Comparison of ENCODE assay signal across 1 cellular context in the genomic region with DNA sequence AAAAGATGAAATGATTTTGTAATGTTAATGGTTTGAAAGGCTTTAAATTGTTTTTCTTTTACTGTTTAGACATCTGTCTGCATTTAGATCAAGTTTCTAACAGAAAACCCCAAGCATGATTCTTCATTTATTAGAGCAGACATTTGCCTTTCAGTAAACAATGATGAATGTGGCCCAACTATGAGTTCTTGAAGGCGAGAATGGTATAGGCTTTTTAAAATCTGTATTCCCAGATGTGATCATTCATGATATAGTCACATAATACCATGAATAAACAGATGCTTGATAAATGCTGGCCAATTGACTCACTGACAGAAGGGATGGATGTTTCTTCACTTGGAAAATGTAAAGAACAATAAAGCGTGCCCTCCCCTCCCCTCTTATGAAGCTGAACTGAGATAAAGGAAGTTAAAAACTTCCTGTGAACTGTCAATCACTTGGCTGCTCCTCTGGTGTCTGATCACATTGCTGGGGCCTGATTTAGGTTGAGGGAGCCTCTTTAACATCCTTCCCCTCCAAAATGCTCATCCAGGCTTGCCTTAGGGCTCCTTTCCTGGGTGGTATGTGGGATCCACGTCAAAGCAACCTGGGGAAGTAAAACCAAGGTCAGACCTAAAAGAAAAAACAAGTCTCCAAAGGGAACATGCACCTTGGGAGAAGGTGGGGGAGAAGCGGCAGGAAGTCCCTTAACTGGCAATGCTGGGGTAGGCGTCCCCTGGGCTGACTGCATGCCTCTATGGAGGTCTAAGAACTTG.
TF ChIP-seq lines count a peak whose summit lies in the region.

No MANE protein-coding gene starts in this region.

TF ChIP-seq in SK-N-SH treated with all-trans-retinoic acid at 6 μM for 48 hours, 23 proteins besides CTCF, POLR2A, EP300 and RAD21 (continued from another document):
- TF ChIP-seq TSHZ2 (CRISPR knock-in tag; IDR thresholded peaks at IDR 0.05) (no peak), GLIS3 (CRISPR knock-in tag; IDR thresholded peaks at IDR 0.05) (no peak), PATZ1 (CRISPR knock-in tag; IDR thresholded peaks at IDR 0.05; ENCODE audit: borderline replicate concordance) (no peak), ZNF8 (CRISPR knock-in tag; IDR thresholded peaks at IDR 0.05) (no peak), CSDC2 (CRISPR knock-in tag; IDR thresholded peaks at IDR 0.05) (no peak), ZNF70 (CRISPR knock-in tag; IDR thresholded peaks at IDR 0.05) (no peak), BACH2 (CRISPR knock-in tag; IDR thresholded peaks at IDR 0.05; ENCODE audit: borderline replicate concordance) (no peak), ISL1 (CRISPR knock-in tag; IDR thresholded peaks at IDR 0.05) (no peak), PPARA (CRISPR knock-in tag; IDR thresholded peaks at IDR 0.05; ENCODE audit: borderline replicate concordance) (no peak), OSR1 (CRISPR knock-in tag; IDR thresholded peaks at IDR 0.05) (no peak), ZFP3 (CRISPR knock-in tag; IDR thresholded peaks at IDR 0.05) (no peak), ARNTL (CRISPR knock-in tag; IDR thresholded peaks at IDR 0.05; ENCODE audit: borderline replicate concordance, low read depth) (no peak)
